Comparison of ENCODE assay signal across 8 cellular contexts in genomic region chr10:21494221-21495001, GRCh38. TPM values are rescaled to one million over a fixed set of nuclear protein-coding genes. Genes with fewer than 3 reads are reported as not detected.
DNase-seq lines count a peak whose midpoint lies in the region; ATAC-seq, FAIRE-seq and TF ChIP-seq lines count a peak whose summit lies in the region.

No MANE protein-coding gene starts in this region.

- peak overlapping the region; percentile 75 for H3K23ac ChIP-seq in neuronal stem cell (ENCODE audit: low read depth, low read length, poor library complexity)

- H3K4me1 Mint-ChIP-seq in activated CD4-positive, alpha-beta T cell treated with anti-CD3 and anti-CD28 coated beads, Interleukin-2, amount 10 ng/mL, durations not matched to agents 7 days and 5 days: peaks cover 26% of the 10 kb centered on the region

- intact Hi-C loops in Right ventricle myocardium inferior (cut with DNase I): loop anchor here (1.0 to 10.0 kb wide), 4 partner anchors 216 to 730 kb away; no protein-coding TSS in a partner anchor
- intact Hi-C loops in cardiac septum (cut with DNase I): loop anchor here (1.0 to 10.0 kb wide), 6 partner anchors 40 to 460 kb away; partner anchors contain the start of gene MLLT10

- no peak for TF ChIP-seq POLR2A in H54 (IDR thresholded peaks at IDR 0.05; ENCODE audit: low read depth, low read length)

- H3K27ac Mint-ChIP-seq in activated CD4-positive, alpha-beta T cell treated with anti-CD3 and anti-CD28 coated beads, Interleukin-2, amount 10 ng/mL, durations not matched to agents 7 days and 5 days: peak overlapping the region; percentile 66

- H3K36me3 Mint-ChIP-seq in activated CD4-positive, alpha-beta T cell treated with anti-CD3 and anti-CD28 coated beads, Interleukin-2, amount 10 ng/mL, durations not matched to agents 7 days and 5 days (ENCODE audit: low read depth): no peaks in the 10 kb centered on the region

- peak overlapping the region; percentile 60 for H3K14ac ChIP-seq in neuronal stem cell (ENCODE audit: low read length)

- no peaks in the 10 kb centered on the region for H3K27me3 ChIP-seq in neuronal stem cell (ENCODE audit: control insufficient read depth in 3 of 3, insufficient read depth in 3 of 3, low read depth in 1 of 3, low read length in 3 of 3)

- H2BK5ac ChIP-seq in neuronal stem cell (ENCODE audit: low read length): peak overlapping the region; percentile 93

- POLR2A ChIA-PET in activated CD4-positive, alpha-beta T cell treated with anti-CD3 and anti-CD28 coated beads, Interleukin-2, amount 10 ng/mL, durations not matched to agents 7 days and 5 days (lab: Charles Lee): no interaction called here

- H4K91ac ChIP-seq in neuronal stem cell (ENCODE audit: low read depth, low read length, poor library complexity): no peak overlapping the region

- peak; percentile 17 for TF ChIP-seq CTCF in fibroblast of the aortic adventitia (IDR thresholded peaks at IDR 0.05; ENCODE audit: insufficient read depth, low read length)

- peak overlapping the region; percentile 81 for H3K4me3 Mint-ChIP-seq in activated CD4-positive, alpha-beta T cell treated with anti-CD3 and anti-CD28 coated beads, Interleukin-2, amount 10 ng/mL, durations not matched to agents 7 days and 5 days

- peak overlapping the region; percentile 67 for H2AK5ac ChIP-seq in neuronal stem cell (ENCODE audit: low read depth, low read length)

- H2AFZ ChIP-seq in neuronal stem cell (ENCODE audit: low read length): peak overlapping the region; percentile 85

- H3K79me1 ChIP-seq in neuronal stem cell (ENCODE audit: low read depth, low read length): peaks cover 9% of the 10 kb centered on the region

- FAIRE-seq in H54 (lab: Jason Lieb, UNC): no peak

- H3K4me3 ChIP-seq in fibroblast of the aortic adventitia (ENCODE audit: low read depth, low read length) (peak overlapping the region; percentile 85), neuronal stem cell (ENCODE audit: low read length in 2 of 2) (peak overlapping the region; percentile 82 to 97)

- H3K4ac ChIP-seq in neuronal stem cell (ENCODE audit: low read length): peak overlapping the region; percentile 4

- WGBS in neuronal stem cell (ENCODE audit: extremely low coverage in 2 of 2, insufficient read length in 2 of 2, insufficient replicate concordance in 1 of 2), 2 donors: no CpG with 5 or more reads among the region's 66 CpGs

- no peak overlapping the region for H4K8ac ChIP-seq in neuronal stem cell (ENCODE audit: low read depth, low read length)

- no peaks in the 10 kb centered on the region for H3K9me3 Mint-ChIP-seq in activated CD4-positive, alpha-beta T cell treated with anti-CD3 and anti-CD28 coated beads, Interleukin-2, amount 10 ng/mL, durations not matched to agents 7 days and 5 days

- peak overlapping the region; percentile 89 for H2BK15ac ChIP-seq in neuronal stem cell (ENCODE audit: low read length)

- DNase-seq in Right ventricle myocardium inferior (ENCODE audit: missing footprints) (peak; percentile 71), cardiac septum (ENCODE audit: low spot score) (no peak), fibroblast of the aortic adventitia (ENCODE audit: low read depth) (no peak), neuronal stem cell (ENCODE audit: low spot score) (no peak), medulla oblongata (ENCODE audit: extremely low spot score) (no peak), H54 (ENCODE audit: insufficient read length, low spot score) (no peak)
- DNase-seq in activated CD4-positive, alpha-beta T cell treated with anti-CD3 and anti-CD28 coated beads, Interleukin-2, amount 10 ng/mL, durations not matched to agents 7 days and 5 days: no peak

- H3K9ac ChIP-seq in neuronal stem cell (ENCODE audit: low read depth, low read length, poor library complexity): peak overlapping the region; percentile 86

- no peaks in the 10 kb centered on the region for H3K36me3 ChIP-seq in neuronal stem cell (replicated peaks in 1 of 2; ENCODE audit: control insufficient read depth in 2 of 2, insufficient read depth in 2 of 2, low read length in 2 of 2)

- CTCF ChIA-PET in activated CD4-positive, alpha-beta T cell treated with anti-CD3 and anti-CD28 coated beads, Interleukin-2, amount 10 ng/mL, durations not matched to agents 7 days and 5 days (lab: Charles Lee): no interaction called here

- peaks cover 4 to 16% of the 10 kb centered on the region in 2 donors for H3K4me1 ChIP-seq in neuronal stem cell (ENCODE audit: control insufficient read depth in 2 of 2, insufficient read depth in 1 of 2, low read depth in 1 of 2, low read length in 2 of 2)

- H3K9me3 ChIP-seq in neuronal stem cell (replicated peaks in 1 of 2; ENCODE audit: control insufficient read depth in 2 of 2, insufficient read depth in 1 of 2, low read depth in 1 of 2, low read length in 2 of 2): no peaks in the 10 kb centered on the region

- H2BK120ac ChIP-seq in neuronal stem cell (ENCODE audit: low read depth, low read length): peak overlapping the region; percentile 74

- H3K4me2 ChIP-seq in neuronal stem cell (ENCODE audit: insufficient read depth, low read length, poor library complexity, severe bottlenecking): peak overlapping the region; percentile 96

- peak overlapping the region; percentile 90 for H3K18ac ChIP-seq in neuronal stem cell (ENCODE audit: low read length)

- H3K27ac ChIP-seq in neuronal stem cell (replicated peaks; ENCODE audit: low read length): no peak overlapping the region

- peaks cover 64% of the 10 kb centered on the region for H3K27me3 Mint-ChIP-seq in activated CD4-positive, alpha-beta T cell treated with anti-CD3 and anti-CD28 coated beads, Interleukin-2, amount 10 ng/mL, durations not matched to agents 7 days and 5 days

- H2BK12ac ChIP-seq in neuronal stem cell (ENCODE audit: low read length): peak overlapping the region; percentile 59

- ATAC-seq in Right ventricle myocardium inferior (peak; percentile 42), HG03432 (IDR thresholded peaks at IDR 0.05; ENCODE audit: unreplicated experiment) (no peak)

RNA-seq across cellular contexts. Expression of gene SKIDA1, which starts 31.1 kb away (rescaled TPM):
- total RNA-seq in Right ventricle myocardium inferior: 2.6 TPM
- 1.8 TPM for total RNA-seq in cardiac septum
- total RNA-seq in activated CD4-positive, alpha-beta T cell treated with anti-CD3 and anti-CD28 coated beads, Interleukin-2, amount 10 ng/mL, durations not matched to agents 7 days and 5 days: under 1 TPM; 0.12 to 0.33 TPM
- 0.41 and 0.90 TPM in 2 replicates for total RNA-seq in fibroblast of the aortic adventitia (ENCODE audit: low replicate concordance)
- polyA plus RNA-seq in neuronal stem cell (2013, experiment 1 of 2): 57.0 TPM
- 57.0 TPM for polyA plus RNA-seq in neuronal stem cell (2013, experiment 2 of 2)

RNA-seq across cellular contexts. Expression of gene MLLT10, which starts 39.6 kb away (rescaled TPM):
- total RNA-seq in Right ventricle myocardium inferior (18.3 TPM), cardiac septum (32.5 TPM), fibroblast of the aortic adventitia (ENCODE audit: low replicate concordance) (36.1 and 47.6 TPM in 2 replicates)
- 10 to 100 TPM; 44.1 to 47.2 TPM for total RNA-seq in activated CD4-positive, alpha-beta T cell treated with anti-CD3 and anti-CD28 coated beads, Interleukin-2, amount 10 ng/mL, durations not matched to agents 7 days and 5 days
- polyA plus RNA-seq in neuronal stem cell (2013, experiment 1 of 2): 43.4 TPM
- 44.9 TPM for polyA plus RNA-seq in neuronal stem cell (2013, experiment 2 of 2)
